14 cellular contexts compared by ENCODE assay signal in genomic region chr20:4875578-4876067, GRCh38. TPM values are rescaled to one million over a fixed set of nuclear protein-coding genes. Genes with fewer than 3 reads are reported as not detected.
DNase-seq lines count a peak whose midpoint lies in the region; ATAC-seq, FAIRE-seq and TF ChIP-seq lines count a peak whose summit lies in the region.
"Had no signal": no experiment of that assay in that cellular context is flagged by ENCODE, and none has a peak within 500 bp of the region (broad histone marks: within the 10 kb centered on the region; RNA-seq: fewer than 3 reads in every experiment).

No MANE protein-coding gene starts in this region.

- TF ChIP-seq POLR2A in GM12892 (IDR thresholded peaks at IDR 0.05; ENCODE audit: low read depth, low read length), result no peak

- no peak overlapping the region for H3K4me3 Mint-ChIP-seq in nephron progenitor cell
- H3K4me3 Mint-ChIP-seq: activated T-helper 17 cell treated with anti-CD3 and anti-CD28 coated beads, Interleukin-2, amount 50 U/mL, for 72 hours; central memory CD8-positive, alpha-beta T cell had no signal

- no peak overlapping the region for H3K4me2 ChIP-seq in OCI-LY1 (ENCODE audit: low read length)
- no peak overlapping the region for H3K4me2 ChIP-seq in hepatocyte

- H3K4me1 ChIP-seq in OCI-LY1 (ENCODE audit: insufficient read depth, low read length, severe bottlenecking), result peaks cover 14% of the 10 kb centered on the region
- H3K4me1 ChIP-seq in hepatocyte (ENCODE audit: insufficient read depth), result no peaks in the 10 kb centered on the region
- no peaks in the 10 kb centered on the region for H3K4me1 ChIP-seq in left lung
- H3K4me1 ChIP-seq: Caco-2 had no signal

- peaks cover 32% of the 10 kb centered on the region for H3K4me1 Mint-ChIP-seq in nephron progenitor cell

- TF ChIP-seq CTCF in OCI-LY1 (IDR thresholded peaks at IDR 0.05; ENCODE audit: low read length) (no peak), nephron progenitor cell (IDR thresholded peaks at IDR 0.05) (no peak), hepatocyte (IDR thresholded peaks at IDR 0.05; ENCODE audit: poor library complexity) (no peak), left lung (IDR thresholded peaks at IDR 0.05) (no peak)

- H3K79me2 ChIP-seq in OCI-LY1 (ENCODE audit: insufficient read depth, low read length) (no peaks in the 10 kb centered on the region), hepatocyte (no peaks in the 10 kb centered on the region)

- H3K27me3 ChIP-seq in OCI-LY1 (ENCODE audit: insufficient read depth, low read length), result no peaks in the 10 kb centered on the region
- no peaks in the 10 kb centered on the region for H3K27me3 ChIP-seq in hepatocyte
- no peaks in the 10 kb centered on the region for H3K27me3 ChIP-seq in left lung

- DNase-seq in GM12892 (ENCODE audit: insufficient read length), result no peak
- DNase-seq in NCI-H2029 treated with DMSO at 0.1 percent for 48 hours (lab: John Stamatoyannopoulos, UW), result peak; percentile 94
- DNase-seq in nephron progenitor cell, result peak; percentile 25
- no peak for DNase-seq in hepatocyte (ENCODE audit: low spot score)
- no peak for DNase-seq in left lung
- no peak for DNase-seq in activated T-cell treated with anti-CD3 and anti-CD28 coated beads for 4 hours
- DNase-seq: Caco-2, foreskin fibroblast had no signal

- H3K27ac ChIP-seq in OCI-LY1 (ENCODE audit: low read depth, low read length, poor library complexity, severe bottlenecking) (peak overlapping the region; percentile 39), hepatocyte (no peak overlapping the region), left lung (no peak overlapping the region)
- H3K27ac ChIP-seq: RWPE1 had no signal

- H3K36me3 ChIP-seq in OCI-LY1 (ENCODE audit: insufficient read depth, low read length) (peaks cover 85% of the 10 kb centered on the region), hepatocyte (replicated peaks; ENCODE audit: insufficient read depth, low read depth) (no peaks in the 10 kb centered on the region), left lung (peaks cover 0 to 51% of the 10 kb centered on the region in 2 donors)

- no peaks in the 10 kb centered on the region for H3K27me3 Mint-ChIP-seq in nephron progenitor cell (ENCODE audit: low read depth, poor library complexity)
- H3K27me3 Mint-ChIP-seq: activated T-helper 17 cell treated with anti-CD3 and anti-CD28 coated beads, Interleukin-2, amount 50 U/mL, for 72 hours; central memory CD8-positive, alpha-beta T cell had no signal

- H3F3A ChIP-seq in OCI-LY1 (ENCODE audit: insufficient read depth, low read length), result no peaks in the 10 kb centered on the region; the same call in 1 of the 2 replicates

- no peak overlapping the region for H2AFZ ChIP-seq in OCI-LY1 (ENCODE audit: low read length)
- no peak overlapping the region for H2AFZ ChIP-seq in hepatocyte

- H3K9me3 ChIP-seq in OCI-LY1 (ENCODE audit: low read length) (no peaks in the 10 kb centered on the region), hepatocyte (ENCODE audit: low read depth) (no peaks in the 10 kb centered on the region), left lung (no peaks in the 10 kb centered on the region)
- H3K9me3 ChIP-seq: Caco-2 had no signal

- FAIRE-seq in GM12892 (lab: Jason Lieb, UNC), result peak; percentile 88
- FAIRE-seq: GM18507 had no signal

- H3K9me3 Mint-ChIP-seq in nephron progenitor cell, result no peaks in the 10 kb centered on the region
- H3K9me3 Mint-ChIP-seq: activated T-helper 17 cell treated with anti-CD3 and anti-CD28 coated beads, Interleukin-2, amount 50 U/mL, for 72 hours; central memory CD8-positive, alpha-beta T cell had no signal

- intact Hi-C loops in left lung (cut with DNase I), result no loop called here

- no peaks in the 10 kb centered on the region for H3K9me2 ChIP-seq in OCI-LY1 (ENCODE audit: low read depth, low read length)
- no peaks in the 10 kb centered on the region for H3K9me2 ChIP-seq in hepatocyte (replicated peaks; ENCODE audit: insufficient read depth)

- H3K9ac ChIP-seq in OCI-LY1 (ENCODE audit: low read length), result no peak overlapping the region; the same call in 1 of the 2 replicates

- H3K4me3 ChIP-seq in OCI-LY1 (ENCODE audit: low read depth, low read length, poor library complexity, severe bottlenecking) (no peak overlapping the region), hepatocyte (no peak overlapping the region), left lung (no peak overlapping the region)

- 97% methylated on average over 16 of the region's 16 CpGs for WGBS in hepatocyte (ENCODE audit: low lambda C conversion rate, missing lambda C conversion rate)

- no peaks in the 10 kb centered on the region for H4K20me1 ChIP-seq in OCI-LY1 (ENCODE audit: insufficient read depth, low read length)
- no peaks in the 10 kb centered on the region for H4K20me1 ChIP-seq in hepatocyte (ENCODE audit: insufficient read depth, poor library complexity, severe bottlenecking)

- H3K36me3 Mint-ChIP-seq in nephron progenitor cell (ENCODE audit: low read depth), result peaks cover 35% of the 10 kb centered on the region

- ATAC-seq in GM19397 (IDR thresholded peaks at IDR 0.05; ENCODE audit: unreplicated experiment), result no peak
- ATAC-seq in left lung, result no peak
- ATAC-seq: activated T-helper 17 cell treated with anti-CD3 and anti-CD28 coated beads, Interleukin-2, amount 50 U/mL, for 72 hours had no signal

- no peak overlapping the region for H3K27ac Mint-ChIP-seq in nephron progenitor cell
- H3K27ac Mint-ChIP-seq: activated T-helper 17 cell treated with anti-CD3 and anti-CD28 coated beads, Interleukin-2, amount 50 U/mL, for 72 hours had no signal

RNA-seq across cellular contexts. Expression of gene RASSF2, which starts 52.2 kb away (rescaled TPM):
- polyA plus RNA-seq in GM12892 (2012; ENCODE audit: missing spikeins), result 32.8 TPM
- total RNA-seq in hepatocyte (5.0 and 5.1 TPM in 2 replicates), left lung (10 to 100 TPM; 38.7 to 71.5 TPM)
- polyA plus RNA-seq in hepatocyte, result 0.92 and 3.8 TPM in 2 replicates

Comparison
In these comparisons a context has a peak if more than half of its experiments do, and no peak if none do; other contexts are left out.
1. DNase-seq: peak in NCI-H2029 treated with DMSO at 0.1 percent for 48 hours (single experiment) and nephron progenitor cell (single experiment); none in GM12892 (single experiment), hepatocyte (single experiment), left lung (0 of 2) and activated T-cell treated with anti-CD3 and anti-CD28 coated beads for 4 hours (single experiment).